1 cellular context compared by ENCODE assay signal in genomic region chr14:64465856-64466554, GRCh38.
TF ChIP-seq lines count a peak whose summit lies in the region.

No MANE protein-coding gene starts in this region.

TF ChIP-seq in GM23338, 12 proteins besides CTCF, POLR2A, EP300 and RAD21:
- TF ChIP-seq STAT1 (IDR thresholded peaks at IDR 0.05; ENCODE audit: unreplicated experiment): no peak
- TF ChIP-seq POLR2AphosphoS5 (IDR thresholded peaks at IDR 0.05; ENCODE audit: low read depth): no peak
- no peak for TF ChIP-seq REST (IDR thresholded peaks at IDR 0.05; ENCODE audit: unreplicated experiment)
- TF ChIP-seq ZNF462 (CRISPR knock-in tag; IDR thresholded peaks at IDR 0.05): no peak
- no peak for TF ChIP-seq EZH2phosphoT487 (IDR thresholded peaks at IDR 0.05; ENCODE audit: unreplicated experiment)
- no peak for TF ChIP-seq ZNF331 (CRISPR knock-in tag; IDR thresholded peaks at IDR 0.05; ENCODE audit: low read depth)
- no peak for TF ChIP-seq NANOG (IDR thresholded peaks at IDR 0.05; ENCODE audit: borderline replicate concordance)
- no peak for TF ChIP-seq CREB1 (CRISPR knock-in tag; IDR thresholded peaks at IDR 0.05; ENCODE audit: low read depth)
- no peak for TF ChIP-seq ZNF114 (CRISPR knock-in tag; IDR thresholded peaks at IDR 0.05)
- TF ChIP-seq, protein P1, sequence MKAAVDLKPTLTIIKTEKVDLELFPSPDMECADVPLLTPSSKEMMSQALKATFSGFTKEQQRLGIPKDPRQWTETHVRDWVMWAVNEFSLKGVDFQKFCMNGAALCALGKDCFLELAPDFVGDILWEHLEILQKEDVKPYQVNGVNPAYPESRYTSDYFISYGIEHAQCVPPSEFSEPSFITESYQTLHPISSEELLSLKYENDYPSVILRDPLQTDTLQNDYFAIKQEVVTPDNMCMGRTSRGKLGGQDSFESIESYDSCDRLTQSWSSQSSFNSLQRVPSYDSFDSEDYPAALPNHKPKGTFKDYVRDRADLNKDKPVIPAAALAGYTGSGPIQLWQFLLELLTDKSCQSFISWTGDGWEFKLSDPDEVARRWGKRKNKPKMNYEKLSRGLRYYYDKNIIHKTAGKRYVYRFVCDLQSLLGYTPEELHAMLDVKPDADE (IDR thresholded peaks at IDR 0.05): no peak
- no peak for TF ChIP-seq JUNB (IDR thresholded peaks at IDR 0.05; ENCODE audit: unreplicated experiment)
- TF ChIP-seq EZH2 (IDR thresholded peaks at IDR 0.05; ENCODE audit: low read depth, unreplicated experiment): no peak
TF ChIP-seq in GM23338: peak in this region for 0.
